ENCODE assay signal across 24 cellular contexts in the genomic region with DNA sequence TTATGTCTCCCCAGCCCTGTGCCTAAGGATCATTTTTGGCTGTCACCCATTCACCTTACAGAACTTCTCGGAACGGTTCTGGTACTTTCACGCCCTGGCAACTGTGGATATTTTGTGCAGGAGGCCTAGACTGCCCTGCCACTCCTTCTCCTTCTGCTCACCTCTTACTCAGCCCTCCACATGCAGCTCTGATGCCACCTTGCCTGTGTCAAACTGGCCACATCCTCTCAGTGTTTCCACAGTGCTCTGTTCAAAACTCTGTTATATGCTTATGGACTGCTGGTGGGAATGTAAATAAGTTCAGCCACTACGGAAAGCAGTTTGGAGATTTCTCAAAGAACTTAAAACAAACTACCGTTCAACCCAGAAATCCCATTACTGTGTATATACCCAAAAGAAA.
A peak's percentile ranks its signal among the peaks of the same experiment; 100 is the strongest.
DNase-seq lines count a peak whose midpoint lies in the region; ATAC-seq, FAIRE-seq and TF ChIP-seq lines count a peak whose summit lies in the region.
"Had no signal": no experiment of that assay in that cellular context is flagged by ENCODE, and none has a peak within 500 bp of the region (broad histone marks: within the 10 kb centered on the region; RNA-seq: fewer than 3 reads in every experiment).

No MANE protein-coding gene starts in this region.

- TF ChIP-seq CTCF in WERI-Rb-1 (IDR thresholded peaks at IDR 0.05; ENCODE audit: low read depth, low read length) (no peak), GM10266 (IDR thresholded peaks at IDR 0.05; ENCODE audit: control insufficient read depth, insufficient read depth, low read depth, missing control alignments) (no peak)

- ATAC-seq in activated CD4-positive, alpha-beta T cell treated with anti-CD3 and anti-CD28 coated beads for 36 hours, result peak; percentile 21
- ATAC-seq in CD4-positive, CD25-positive, alpha-beta regulatory T cell (ENCODE audit: low read depth in 2 of 2), result peak; percentile 56 to 58
- peak; percentile 58 to 66 for ATAC-seq in naive thymus-derived CD8-positive, alpha-beta T cell
- ATAC-seq: GM23338, Panc1 had no signal

- peaks cover 5% of the 10 kb centered on the region for H3K4me1 ChIP-seq in CD4-positive, CD25-positive, alpha-beta regulatory T cell (ENCODE audit: control insufficient read depth, insufficient read depth, low read length, poor library complexity, severe bottlenecking)
- no peaks in the 10 kb centered on the region for H3K4me1 ChIP-seq in small intestine (ENCODE audit: control insufficient read depth in 2 of 2, insufficient read depth in 1 of 2, low read depth in 1 of 2, low read length in 1 of 2)
- H3K4me1 ChIP-seq: HAP-1 had no signal

- no peaks in the 10 kb centered on the region for H3K27me3 Mint-ChIP-seq in activated CD4-positive, alpha-beta T cell treated with anti-CD3 and anti-CD28 coated beads for 36 hours
- no peaks in the 10 kb centered on the region for H3K27me3 Mint-ChIP-seq in CD4-positive, CD25-positive, alpha-beta regulatory T cell
- H3K27me3 Mint-ChIP-seq in naive thymus-derived CD8-positive, alpha-beta T cell, result no peaks in the 10 kb centered on the region

- intact Hi-C loops in activated CD4-positive, alpha-beta T cell treated with anti-CD3 and anti-CD28 coated beads for 36 hours (cut with DNase I, micrococcal nuclease), result no loop called here

- 84 to 90% (median 89%) methylated on average over 5 of the region's 5 CpGs for WGBS in small intestine, 3 donors

- no peaks in the 10 kb centered on the region for H3K9me3 Mint-ChIP-seq in activated CD4-positive, alpha-beta T cell treated with anti-CD3 and anti-CD28 coated beads for 36 hours (ENCODE audit: low read depth)
- peaks cover 0 to 2% (median 0%) of the 10 kb centered on the region in 7 donors for H3K9me3 Mint-ChIP-seq in CD4-positive, CD25-positive, alpha-beta regulatory T cell
- H3K9me3 Mint-ChIP-seq in naive thymus-derived CD8-positive, alpha-beta T cell, result no peaks in the 10 kb centered on the region
- H3K9me3 Mint-ChIP-seq: GM23338 had no signal

- peak overlapping the region; percentile 51 for H3K27ac Mint-ChIP-seq in activated CD4-positive, alpha-beta T cell treated with anti-CD3 and anti-CD28 coated beads for 36 hours
- peak overlapping the region in 2 of 3 donors; percentile 65 to 94 for H3K27ac Mint-ChIP-seq in CD4-positive, CD25-positive, alpha-beta regulatory T cell
- peak overlapping the region; percentile 6 to 90 (median 70) for H3K27ac Mint-ChIP-seq in naive thymus-derived CD8-positive, alpha-beta T cell
- H3K27ac Mint-ChIP-seq: GM23338 had no signal

- no peak for FAIRE-seq in small intestine (lab: Jason Lieb, UNC)
- FAIRE-seq: D721Med had no signal

- no peaks in the 10 kb centered on the region for H3K9me3 ChIP-seq in CD4-positive, CD25-positive, alpha-beta regulatory T cell (ENCODE audit: control insufficient read depth in 2 of 2, low read length in 2 of 2)
- H3K9me3 ChIP-seq in WERI-Rb-1 (ENCODE audit: severe bottlenecking), result no peaks in the 10 kb centered on the region
- no peaks in the 10 kb centered on the region for H3K9me3 ChIP-seq in small intestine (ENCODE audit: control insufficient read depth, low read depth)
- H3K9me3 ChIP-seq: HAP-1 had no signal

- H3K36me3 Mint-ChIP-seq in activated CD4-positive, alpha-beta T cell treated with anti-CD3 and anti-CD28 coated beads for 36 hours (ENCODE audit: low read depth), result peaks cover 19% of the 10 kb centered on the region
- H3K36me3 Mint-ChIP-seq in CD4-positive, CD25-positive, alpha-beta regulatory T cell, result peaks cover 14% of the 10 kb centered on the region
- H3K36me3 Mint-ChIP-seq in naive thymus-derived CD8-positive, alpha-beta T cell, result peaks cover 5 to 9% (median 6%) of the 10 kb centered on the region in 3 donors

- POLR2A ChIA-PET in activated CD4-positive, alpha-beta T cell treated with anti-CD3 and anti-CD28 coated beads for 36 hours (lab: Charles Lee), result no interaction called here
- POLR2A ChIA-PET in naive thymus-derived CD8-positive, alpha-beta T cell (lab: Charles Lee), result interaction anchor here (0.6 kb wide), 1 partner anchor 33 kb away, joined by 3 read pairs; no protein-coding TSS in a partner anchor

- no peak for DNase-seq in activated CD4-positive, alpha-beta T cell treated with anti-CD3 and anti-CD28 coated beads for 36 hours
- DNase-seq in activated CD4-positive, alpha-beta T cell treated with anti-CD3 and anti-CD28 coated beads, Interleukin-2, amount 50 U/mL, for 4 hours, result no peak
- DNase-seq in CD4-positive, CD25-positive, alpha-beta regulatory T cell, result no peak
- DNase-seq in WERI-Rb-1, result no peak
- no peak for DNase-seq in naive thymus-derived CD8-positive, alpha-beta T cell
- DNase-seq in small intestine, result no peak
- DNase-seq in GM10266 (ENCODE audit: extremely low spot score), result no peak
- no peak for DNase-seq in activated CD4-positive, CD25-positive, alpha-beta regulatory T cell (lab: John Stamatoyannopoulos, UW)
- DNase-seq: 8988T, C1 segment of cervical spinal cord, DMS53, EL, GF-D8, Karpas-422, MV-4-11, NCI-H1105 treated with DMSO at 0.1 percent for 48 hours, NCI-H2029 treated with DMSO at 0.1 percent for 48 hours, NCI-H345, NCI-H524, NCI-H82 had no signal

- no peaks in the 10 kb centered on the region for H3K27me3 ChIP-seq in CD4-positive, CD25-positive, alpha-beta regulatory T cell (ENCODE audit: control insufficient read depth, insufficient read depth, low read length)
- H3K27me3 ChIP-seq in WERI-Rb-1 (ENCODE audit: insufficient read depth, low read depth, severe bottlenecking) (no peaks in the 10 kb centered on the region), small intestine (ENCODE audit: control insufficient read depth in 2 of 2, insufficient read depth in 2 of 2, low read length in 2 of 2) (no peaks in the 10 kb centered on the region)

- H3K4me1 Mint-ChIP-seq in activated CD4-positive, alpha-beta T cell treated with anti-CD3 and anti-CD28 coated beads for 36 hours, result peaks cover 61% of the 10 kb centered on the region
- peaks cover 8 to 74% (median 42%) of the 10 kb centered on the region in 4 donors for H3K4me1 Mint-ChIP-seq in CD4-positive, CD25-positive, alpha-beta regulatory T cell
- H3K4me1 Mint-ChIP-seq in naive thymus-derived CD8-positive, alpha-beta T cell, result peaks cover 37 to 83% (median 75%) of the 10 kb centered on the region in 4 donors

- H3K4me3 Mint-ChIP-seq in activated CD4-positive, alpha-beta T cell treated with anti-CD3 and anti-CD28 coated beads for 36 hours, result no peak overlapping the region
- no peak overlapping the region for H3K4me3 Mint-ChIP-seq in CD4-positive, CD25-positive, alpha-beta regulatory T cell
- H3K4me3 Mint-ChIP-seq in naive thymus-derived CD8-positive, alpha-beta T cell, result no peak overlapping the region
- H3K4me3 Mint-ChIP-seq: GM23338 had no signal

- no peaks in the 10 kb centered on the region for H3K36me3 ChIP-seq in CD4-positive, CD25-positive, alpha-beta regulatory T cell (ENCODE audit: control insufficient read depth, insufficient read depth, low read length)
- H3K36me3 ChIP-seq in WERI-Rb-1 (peaks cover 5% of the 10 kb centered on the region; the same call in 1 of the 2 replicates), small intestine (ENCODE audit: control insufficient read depth in 2 of 2, insufficient read depth in 2 of 2, low read length in 2 of 2) (no peaks in the 10 kb centered on the region)
- H3K36me3 ChIP-seq: HAP-1 had no signal

- no peak overlapping the region for H3K27ac ChIP-seq in CD4-positive, CD25-positive, alpha-beta regulatory T cell (ENCODE audit: insufficient read depth, low read length, poor library complexity, severe bottlenecking)
- H3K27ac ChIP-seq in WERI-Rb-1 (peak overlapping the region; percentile 94), small intestine (ENCODE audit: low read depth in 1 of 2, low read length in 1 of 2) (no peak overlapping the region)

- CTCF ChIA-PET in activated CD4-positive, alpha-beta T cell treated with anti-CD3 and anti-CD28 coated beads for 36 hours (lab: Charles Lee), result interaction anchor here (2.1 kb wide), 1 partner anchor 12 kb away, joined by 7 read pairs; no protein-coding TSS in a partner anchor

- H3K4me3 ChIP-seq in CD4-positive, CD25-positive, alpha-beta regulatory T cell (ENCODE audit: low read depth, low read length), result no peak overlapping the region
- no peak overlapping the region for H3K4me3 ChIP-seq in WERI-Rb-1 (ENCODE audit: low read depth, low read length)
- H3K4me3 ChIP-seq in small intestine (ENCODE audit: low read depth in 1 of 2, low read length in 2 of 2), result no peak overlapping the region
- H3K4me3 ChIP-seq: GM23338, HAP-1 had no signal
